In the genomic region with DNA sequence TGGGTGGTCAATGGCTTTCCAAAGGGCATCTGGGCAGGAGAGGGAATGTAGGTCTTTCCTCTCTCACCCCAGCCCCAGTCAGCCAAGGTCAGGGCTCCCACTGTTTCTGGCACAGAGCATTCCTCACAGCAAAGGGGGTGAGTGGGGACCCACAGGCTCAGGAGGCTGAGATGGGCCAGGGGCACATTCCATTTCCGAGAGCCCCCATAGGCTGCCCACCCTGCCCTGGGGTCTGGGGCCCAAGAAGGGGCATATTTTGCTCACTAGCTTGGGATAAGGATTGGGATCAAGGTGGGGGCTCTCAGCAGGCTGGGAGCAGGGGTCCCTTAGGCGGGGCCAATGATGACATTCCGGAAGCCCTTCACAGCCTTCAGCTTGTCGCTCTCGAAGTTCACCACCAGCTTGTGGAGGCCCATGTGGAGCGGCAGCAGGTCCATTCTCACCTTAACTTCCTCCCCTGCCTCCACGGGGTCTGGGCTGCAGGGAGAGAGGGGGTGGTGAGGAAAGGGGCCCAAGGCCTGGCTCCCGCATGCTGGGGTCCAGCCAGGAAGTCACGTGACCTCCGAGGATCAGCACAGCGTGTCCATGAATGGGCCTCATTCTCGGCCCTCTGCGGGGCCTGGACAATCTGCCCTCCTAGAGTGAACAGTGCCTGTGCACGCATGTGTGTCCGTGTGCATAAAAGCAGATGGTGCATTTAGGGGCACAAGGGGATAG, we compare ENCODE assay signal across 1 cellular context.
TF ChIP-seq lines count a peak whose summit lies in the region.

No MANE protein-coding gene starts in this region.

TF ChIP-seq in endothelial cell of umbilical vein, 7 proteins besides CTCF, POLR2A, EP300 and RAD21:
- TF ChIP-seq JUN (IDR thresholded peaks at IDR 0.05; ENCODE audit: borderline replicate concordance, insufficient read depth, insufficient read length, low read depth) = no peak
- TF ChIP-seq POLR2AphosphoS5 (IDR thresholded peaks at IDR 0.05; ENCODE audit: insufficient read depth, low read depth, low read length) = peak; percentile 51
